ENCODE assay signal across 2 cellular contexts in genomic region chr2:111883661-111884591, GRCh38.
A peak's percentile ranks its signal among the peaks of the same experiment; 100 is the strongest.
TF ChIP-seq lines count a peak whose summit lies in the region.

TSS of gene ANAPC1 (minus strand) at chr2:111884193. CDS start at chr2:111880825, 3,368 bp downstream.

TF ChIP-seq in HCT116, 20 proteins besides CTCF, POLR2A, EP300 and RAD21 (continued from another document):
- TF ChIP-seq ZBTB33 (IDR thresholded peaks at IDR 0.05; ENCODE audit: extremely low read depth, insufficient replicate concordance, low read length) = peak; percentile 24
- TF ChIP-seq EZH2 (IDR thresholded peaks at IDR 0.05) = no peak
- TF ChIP-seq POLR2AphosphoS5 (IDR thresholded peaks at IDR 0.05; ENCODE audit: low read depth, low read length) = peak; percentile 97
- peak; percentile 92 for TF ChIP-seq ZFX (IDR thresholded peaks at IDR 0.05)
- no peak for TF ChIP-seq REST (IDR thresholded peaks at IDR 0.05; ENCODE audit: low read depth)
- TF ChIP-seq YY1 (IDR thresholded peaks at IDR 0.05; ENCODE audit: extremely low read depth, insufficient replicate concordance, low read depth, low read length) = peak; percentile 95
- no peak for TF ChIP-seq JUND (IDR thresholded peaks at IDR 0.05)

TF ChIP-seq in SK-N-SH, 30 proteins besides CTCF, POLR2A, EP300 and RAD21 (continued from another document):
- TF ChIP-seq TAF1 (IDR thresholded peaks at IDR 0.05; ENCODE audit: borderline replicate concordance, low read depth, low read length) (peak; percentile 91), YY1 (IDR thresholded peaks at IDR 0.05; ENCODE audit: low read depth) (peak; percentile 94), EZH2phosphoT487 (IDR thresholded peaks at IDR 0.05; ENCODE audit: borderline replicate concordance, low read depth) (no peak), NFIC (IDR thresholded peaks at IDR 0.05; ENCODE audit: borderline replicate concordance) (no peak), NRF1 (IDR thresholded peaks at IDR 0.05; ENCODE audit: low read depth, low read length) (peak; percentile 80), CHD2 (IDR thresholded peaks at IDR 0.05; ENCODE audit: low read length, partially characterized antibody) (peak; percentile 89), FOSL2 (IDR thresholded peaks at IDR 0.05; ENCODE audit: borderline replicate concordance, low read depth) (no peak), TCF12 (IDR thresholded peaks at IDR 0.05) (no peak), USF2 (IDR thresholded peaks at IDR 0.05; ENCODE audit: borderline replicate concordance, low read depth, low read length) (no peak), ZBTB33 (IDR thresholded peaks at IDR 0.05; ENCODE audit: borderline replicate concordance, low read depth) (peak; percentile 65; the same call in 1 of the 2 replicates), ELF1 (IDR thresholded peaks at IDR 0.05) (peak; percentile 7; the same call in 1 of the 2 replicates), RFX5 (IDR thresholded peaks at IDR 0.05; ENCODE audit: low read length) (no peak), MXI1 (IDR thresholded peaks at IDR 0.05; ENCODE audit: low read depth, low read length) (peak; percentile 99), SIN3A (IDR thresholded peaks at IDR 0.05; ENCODE audit: borderline replicate concordance, low read depth, low read length) (peak; percentile 97; the same call in 1 of the 2 replicates), POLR2AphosphoS5 (IDR thresholded peaks at IDR 0.05; ENCODE audit: low read depth, low read length) (peak; percentile 92), GABPA (IDR thresholded peaks at IDR 0.05; ENCODE audit: low read depth) (no peak; the same call in 1 of the 2 replicates), FOXJ3 (CRISPR knock-in tag; IDR thresholded peaks at IDR 0.05) (no peak), MAX (IDR thresholded peaks at IDR 0.05; ENCODE audit: low read depth) (peak; percentile 91), PBX3 (IDR thresholded peaks at IDR 0.05) (no peak), USF1 (IDR thresholded peaks at IDR 0.05; ENCODE audit: borderline replicate concordance, low read depth) (peak; percentile 47; the same call in 1 of the 2 replicates), RCOR1 (IDR thresholded peaks at IDR 0.05; ENCODE audit: low read length) (0 out of 2 replicates have a peak, but pooled peaks have one; percentile 19), JUND (IDR thresholded peaks at IDR 0.05) (no peak), GATA2 (CRISPR knock-in tag; IDR thresholded peaks at IDR 0.05) (no peak), TEAD4 (IDR thresholded peaks at IDR 0.05; ENCODE audit: borderline replicate concordance, insufficient read depth) (no peak), REST (IDR thresholded peaks at IDR 0.05; ENCODE audit: low read depth, low read length) (peak; percentile 15; the same call in 1 of the 2 replicates), MEF2A (IDR thresholded peaks at IDR 0.05; ENCODE audit: borderline replicate concordance, low read depth) (no peak)
